8 cellular contexts compared by ENCODE assay signal in genomic region chr10:61987951-61988379, GRCh38.
DNase-seq lines count a peak whose midpoint lies in the region; ATAC-seq and TF ChIP-seq lines count a peak whose summit lies in the region.

No MANE protein-coding gene starts in this region.

- DNase-seq in activated CD4-positive, CD25-positive, alpha-beta regulatory T cell treated with anti-CD3 and anti-CD28 coated beads, Interleukin-2, amount 50 U/mL, for 72 hours: no peak
- peak; percentile 57 for DNase-seq in OCI-M1 (lab: John Stamatoyannopoulos, UW)
- DNase-seq in left ventricle myocardium superior: no peak
- DNase-seq in upper lobe of right lung: no peak
- no peak for DNase-seq in RWPE1 (ENCODE audit: low spot score)
- DNase-seq in body of pancreas: no peak

- no peak for TF ChIP-seq CTCF in upper lobe of right lung (IDR thresholded peaks at IDR 0.05)
- no peak for TF ChIP-seq CTCF in RWPE1 (conservative IDR thresholded peaks at IDR 0.05; ENCODE audit: low read depth)
- no peak for TF ChIP-seq CTCF in body of pancreas (IDR thresholded peaks at IDR 0.05)

- H3K9me3 ChIP-seq in upper lobe of right lung (no peaks in the 10 kb centered on the region), body of pancreas (no peaks in the 10 kb centered on the region)

- H3K4me1 ChIP-seq in upper lobe of right lung: peaks cover 23% of the 10 kb centered on the region
- H3K4me1 ChIP-seq in body of pancreas: no peaks in the 10 kb centered on the region

- H3K36me3 ChIP-seq in upper lobe of right lung: no peaks in the 10 kb centered on the region
- H3K36me3 ChIP-seq in body of pancreas (replicated peaks in 1 of 2; ENCODE audit: insufficient read depth in 1 of 2, low read depth in 2 of 2): no peaks in the 10 kb centered on the region

- CTCF ChIA-PET in RWPE1 (lab: Yijun Ruan, JAX): interaction anchor here (0.5 to 0.7 kb wide), 2 partner anchors 433 to 1747 kb away, joined by 3 to 4 read pairs; no protein-coding TSS in a partner anchor

- POLR2A ChIA-PET in RWPE1 (lab: Yijun Ruan, JAX; ENCODE audit: low non-redundant PET): no interaction called here

- peak; percentile 93 to 94 for ATAC-seq in activated CD4-positive, CD25-positive, alpha-beta regulatory T cell treated with anti-CD3 and anti-CD28 coated beads, Interleukin-2, amount 50 U/mL, for 24 hours
- ATAC-seq in HG02763 (IDR thresholded peaks at IDR 0.05; ENCODE audit: unreplicated experiment) (peak; percentile 95), left ventricle myocardium superior (peak; percentile 38), upper lobe of right lung (peak; percentile 34), body of pancreas (no peak)

- TF ChIP-seq POLR2A in body of pancreas (IDR thresholded peaks at IDR 0.05): no peak

- H3K27me3 ChIP-seq in upper lobe of right lung: no peaks in the 10 kb centered on the region
- no peaks in the 10 kb centered on the region for H3K27me3 ChIP-seq in body of pancreas

- WGBS in body of pancreas, 2 donors: 68 to 71% methylated on average over 2 of the region's 2 CpGs

- H3K4me3 ChIP-seq in upper lobe of right lung: peak overlapping the region; percentile 7
- no peak overlapping the region for H3K4me3 ChIP-seq in body of pancreas

- H3K27ac ChIP-seq in upper lobe of right lung (peak overlapping the region; percentile 9), RWPE1 (no peak overlapping the region), body of pancreas (peak overlapping the region in 1 of 4 donors; percentile 19)

- intact Hi-C loops in left ventricle myocardium superior (cut with micrococcal nuclease) (no loop called here), upper lobe of right lung (cut with DNase I) (no loop called here), body of pancreas (cut with DNase I) (no loop called here)
